Comparison of ENCODE assay signal across 1 cellular context in genomic region chr12:48682533-48682905, GRCh38.
TF ChIP-seq lines count a peak whose summit lies in the region.
"Not testable (repeated sequence)": the region's sequence is repeated elsewhere in the genome, so short reads cannot be mapped to it uniquely, and the experiment has no call there.

No MANE protein-coding gene starts in this region.

TF ChIP-seq in HepG2, 621 proteins besides CTCF, POLR2A, EP300 and RAD21:
- not testable (repeated sequence) for TF ChIP-seq GABPA (IDR thresholded peaks at IDR 0.05; ENCODE audit: low read depth, low read length); TCF12 (IDR thresholded peaks at IDR 0.05); HNF1A (IDR thresholded peaks at IDR 0.05; ENCODE audit: low read depth)
- TF ChIP-seq GABPA (CRISPR knock-in tag; IDR thresholded peaks at IDR 0.05; ENCODE audit: low read depth) (0 out of 2 replicates have a peak, but pooled peaks have one; percentile 3), ZNF292 (CRISPR knock-in tag; IDR thresholded peaks at IDR 0.05; ENCODE audit: borderline replicate concordance, low read depth) (0 out of 2 replicates have a peak, but pooled peaks have one; percentile 3), ZNF460 (CRISPR knock-in tag; IDR thresholded peaks at IDR 0.05; ENCODE audit: borderline replicate concordance) (peak; percentile 88), NCOR1 (IDR thresholded peaks at IDR 0.05; ENCODE audit: borderline replicate concordance, low read length) (peak; percentile 12; the same call in 1 of the 2 replicates), ZMYM3 (CRISPR knock-in tag; IDR thresholded peaks at IDR 0.05) (peak; percentile 73), TCF12 (CRISPR knock-in tag; IDR thresholded peaks at IDR 0.05) (0 out of 2 replicates have a peak, but pooled peaks have one; percentile 15), ADNP (CRISPR knock-in tag; IDR thresholded peaks at IDR 0.05) (peak; percentile 36; the same call in 1 of the 2 replicates), SNAI1 (CRISPR knock-in tag; IDR thresholded peaks at IDR 0.05; ENCODE audit: borderline replicate concordance) (0 out of 2 replicates have a peak, but pooled peaks have one; percentile 48), HES4 (CRISPR knock-in tag; IDR thresholded peaks at IDR 0.05; ENCODE audit: borderline replicate concordance) (0 out of 2 replicates have a peak, but pooled peaks have one; percentile 8), HNF1A (CRISPR knock-in tag; IDR thresholded peaks at IDR 0.05; ENCODE audit: borderline replicate concordance) (0 out of 2 replicates have a peak, but pooled peaks have one; percentile 4), GATAD2A (CRISPR knock-in tag; IDR thresholded peaks at IDR 0.05) (0 out of 2 replicates have a peak, but pooled peaks have one; percentile 6)
TF ChIP-seq in HepG2: peak in this region for 11; not testable (repeated sequence) for 610.
